1 cellular context compared by ENCODE assay signal in the genomic region with DNA sequence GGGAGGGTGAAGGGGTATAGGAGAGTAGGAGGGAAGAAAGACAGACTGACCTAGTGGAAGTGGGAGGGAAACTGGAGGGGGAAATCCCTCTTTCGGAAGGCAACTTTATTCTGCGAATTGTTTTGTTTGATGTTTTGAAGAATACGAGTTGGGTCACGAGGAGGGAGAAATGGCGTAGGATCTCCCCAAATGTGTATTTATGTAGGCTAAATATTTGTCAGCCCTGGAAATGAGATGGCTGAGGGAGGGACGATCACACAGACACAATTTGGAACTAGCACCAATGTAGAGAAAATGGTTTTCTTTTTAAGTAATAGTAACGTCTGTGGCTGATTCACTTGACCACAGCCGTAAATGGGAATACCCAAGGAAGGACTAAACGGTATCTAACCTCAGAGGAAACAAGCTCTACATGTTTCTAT.
TF ChIP-seq lines count a peak whose summit lies in the region.

No MANE protein-coding gene starts in this region.

TF ChIP-seq in H1, 55 proteins besides CTCF, POLR2A, EP300 and RAD21 (continued from another document):
- TF ChIP-seq, protein P1, sequence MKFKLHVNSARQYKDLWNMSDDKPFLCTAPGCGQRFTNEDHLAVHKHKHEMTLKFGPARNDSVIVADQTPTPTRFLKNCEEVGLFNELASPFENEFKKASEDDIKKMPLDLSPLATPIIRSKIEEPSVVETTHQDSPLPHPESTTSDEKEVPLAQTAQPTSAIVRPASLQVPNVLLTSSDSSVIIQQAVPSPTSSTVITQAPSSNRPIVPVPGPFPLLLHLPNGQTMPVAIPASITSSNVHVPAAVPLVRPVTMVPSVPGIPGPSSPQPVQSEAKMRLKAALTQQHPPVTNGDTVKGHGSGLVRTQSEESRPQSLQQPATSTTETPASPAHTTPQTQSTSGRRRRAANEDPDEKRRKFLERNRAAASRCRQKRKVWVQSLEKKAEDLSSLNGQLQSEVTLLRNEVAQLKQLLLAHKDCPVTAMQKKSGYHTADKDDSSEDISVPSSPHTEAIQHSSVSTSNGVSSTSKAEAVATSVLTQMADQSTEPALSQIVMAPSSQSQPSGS (IDR thresholded peaks at IDR 0.05; ENCODE audit: low read length), result no peak
- TF ChIP-seq SIX5 (IDR thresholded peaks at IDR 0.05; ENCODE audit: low read depth, low read length) (no peak), GTF2F1 (IDR thresholded peaks at IDR 0.05; ENCODE audit: borderline replicate concordance, low read depth, low read length) (no peak), BCL11A (IDR thresholded peaks at IDR 0.05; ENCODE audit: low read depth in 2 of 2, low read length in 2 of 2) (no peak)
